ENCODE assay signal across 26 cellular contexts in genomic region chr6:72836971-72837370, GRCh38.
"Had no signal": no experiment of that assay in that cellular context is flagged by ENCODE, and none has a peak within 500 bp of the region (broad histone marks: within the 10 kb centered on the region; RNA-seq: fewer than 3 reads in every experiment).

No MANE protein-coding gene starts in this region.

- H3K9me3 ChIP-seq: colonic mucosa, esophagus muscularis mucosa, esophagus squamous epithelium, gastrocnemius medialis, gastroesophageal sphincter, heart left ventricle, heart right ventricle had no signal

- H3K27ac ChIP-seq: colonic mucosa, coronary artery, dorsolateral prefrontal cortex, epithelial cell of prostate, esophagus muscularis mucosa, esophagus squamous epithelium, foreskin keratinocyte, gastrocnemius medialis, gastroesophageal sphincter, heart left ventricle, heart right ventricle had no signal

- H3K27me3 ChIP-seq: colonic mucosa, dorsolateral prefrontal cortex, esophagus muscularis mucosa, esophagus squamous epithelium, foreskin keratinocyte, gastrocnemius medialis, gastroesophageal sphincter, heart left ventricle, heart right ventricle had no signal

- ATAC-seq: effector memory CD8-positive, alpha-beta T cell; esophagus mucosa; foreskin keratinocyte; gastrocnemius medialis; gastroesophageal sphincter; heart left ventricle; heart right ventricle had no signal

- H3K36me3 ChIP-seq: colonic mucosa, esophagus muscularis mucosa, esophagus squamous epithelium, gastrocnemius medialis, gastroesophageal sphincter, heart left ventricle, heart right ventricle had no signal

- H3K4me3 ChIP-seq: colonic mucosa, coronary artery, dorsolateral prefrontal cortex, esophagus muscularis mucosa, esophagus squamous epithelium, gastrocnemius medialis, gastroesophageal sphincter, heart left ventricle, heart right ventricle had no signal

- FAIRE-seq: endometrium, endothelial cell of umbilical vein had no signal

- DNase-seq: colonic mucosa; cortex of kidney; dermis blood vessel endothelial cell; dorsolateral prefrontal cortex; effector CD4-positive, alpha-beta T cell; effector CD8-positive, alpha-beta T cell; effector memory CD4-positive, alpha-beta T cell; effector memory CD8-positive, alpha-beta T cell; endodermal cell; erythroblast; esophagus squamous epithelium; foreskin fibroblast; foreskin keratinocyte; foreskin melanocyte; gastrocnemius medialis; glutamatergic neuron; head of caudate nucleus; heart left ventricle; heart right ventricle had no signal

- H3K4me1 ChIP-seq: colonic mucosa, esophagus squamous epithelium, foreskin keratinocyte, gastroesophageal sphincter had no signal
